8 cellular contexts compared by ENCODE assay signal in the genomic region with DNA sequence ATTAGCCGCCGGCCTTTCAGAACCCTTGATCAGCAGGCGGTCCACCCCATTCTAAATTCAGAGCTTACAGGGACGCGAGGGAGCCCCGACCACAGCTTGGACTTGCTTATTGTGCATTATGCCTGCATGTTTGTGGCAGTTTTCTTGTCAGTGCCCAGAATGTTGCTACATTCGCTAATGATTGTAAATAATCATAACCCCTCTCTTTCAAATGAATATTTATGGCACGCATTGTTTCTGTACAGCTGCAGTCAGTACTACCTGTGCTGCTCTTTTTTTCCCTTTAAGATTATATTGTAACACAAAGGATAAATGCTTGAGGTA. TPM values are rescaled to one million over a fixed set of nuclear protein-coding genes. Genes with fewer than 3 reads are reported as not detected.
DNase-seq lines count a peak whose midpoint lies in the region; ATAC-seq and TF ChIP-seq lines count a peak whose summit lies in the region.

No MANE protein-coding gene starts in this region.

- H3K9me2 ChIP-seq in SK-N-SH, result no peaks in the 10 kb centered on the region

- intact Hi-C loops in stomach (cut with DNase I; ENCODE audit: low total_unique reads), result no loop called here

- peaks cover 44% of the 10 kb centered on the region for H3K79me2 ChIP-seq in SK-N-SH (ENCODE audit: insufficient read depth)

- DNase-seq in SK-N-SH, result no peak
- no peak for DNase-seq in stomach
- no peak for DNase-seq in dermis blood vessel endothelial cell
- DNase-seq in C1 segment of cervical spinal cord (lab: John Stamatoyannopoulos, UW), result no peak
- DNase-seq in 8988T, result no peak

- H3K27me3 Mint-ChIP-seq in activated naive CD8-positive, alpha-beta T cell, result no peaks in the 10 kb centered on the region

- ATAC-seq in SK-N-SH treated with all-trans-retinoic acid at 6 μM for 48 hours, result no peak

- no peak overlapping the region for H2AFZ ChIP-seq in SK-N-SH (ENCODE audit: low read depth)

- H3K9me3 ChIP-seq in SK-N-SH, result no peaks in the 10 kb centered on the region
- no peaks in the 10 kb centered on the region for H3K9me3 ChIP-seq in iPS-20b (ENCODE audit: insufficient read depth, low read depth, low read length)
- H3K9me3 ChIP-seq in stomach, result no peaks in the 10 kb centered on the region

- H4K20me1 ChIP-seq in SK-N-SH (ENCODE audit: insufficient read depth), result no peaks in the 10 kb centered on the region

- H3K4me3 Mint-ChIP-seq in activated naive CD8-positive, alpha-beta T cell, result peak overlapping the region; percentile 83

- H3K9ac ChIP-seq in SK-N-SH (no peak overlapping the region), iPS-20b (ENCODE audit: low read depth, low read length) (no peak overlapping the region)

- H3K27me3 ChIP-seq in SK-N-SH (ENCODE audit: insufficient read depth), result no peaks in the 10 kb centered on the region
- H3K27me3 ChIP-seq in iPS-20b (ENCODE audit: insufficient read depth, low read length), result no peaks in the 10 kb centered on the region; the same call in 1 of the 2 replicates
- no peaks in the 10 kb centered on the region for H3K27me3 ChIP-seq in stomach

- H3K36me3 ChIP-seq in SK-N-SH (replicated peaks in 1 of 2; ENCODE audit: control insufficient read depth in 1 of 2, insufficient read depth in 2 of 2, low read length in 1 of 2), result peaks cover 0 to 3% of the 10 kb centered on the region in 2 experiments
- H3K36me3 ChIP-seq in iPS-20b (ENCODE audit: insufficient read depth, low read depth, low read length), result no peaks in the 10 kb centered on the region
- H3K36me3 ChIP-seq in stomach, result peaks cover 0 to 3% (median 0%) of the 10 kb centered on the region in 4 donors

- TF ChIP-seq POLR2A in stomach (IDR thresholded peaks at IDR 0.05), result no peak

- no peak for TF ChIP-seq EP300 in SK-N-SH (IDR thresholded peaks at IDR 0.05; ENCODE audit: borderline replicate concordance in 1 of 2, low read depth in 1 of 2, low read length in 1 of 2)
- no peak for TF ChIP-seq EP300 in stomach (IDR thresholded peaks at IDR 0.05)

- no peaks in the 10 kb centered on the region for H3K36me3 Mint-ChIP-seq in activated naive CD8-positive, alpha-beta T cell

- TF ChIP-seq CTCF in SK-N-SH (IDR thresholded peaks at IDR 0.05) (no peak), stomach (IDR thresholded peaks at IDR 0.05) (peak in 2 of 7 experiments; percentile 41 to 88)

- H3K9me3 Mint-ChIP-seq in activated naive CD8-positive, alpha-beta T cell (ENCODE audit: low read depth), result no peaks in the 10 kb centered on the region

- peak overlapping the region; percentile 75 for H3K27ac Mint-ChIP-seq in activated naive CD8-positive, alpha-beta T cell

- H3K4me1 Mint-ChIP-seq in activated naive CD8-positive, alpha-beta T cell (ENCODE audit: low read depth), result peaks cover 40% of the 10 kb centered on the region

- H3K4me2 ChIP-seq in SK-N-SH, result peak overlapping the region; percentile 64; the same call in 1 of the 2 replicates

- POLR2A ChIA-PET in SK-N-SH (lab: Yijun Ruan, JAX), result interaction anchor here (0.6 to 1.5 kb wide), 6 partner anchors 16 to 262 kb away, joined by 3 to 4 read pairs (median 3); no protein-coding TSS in a partner anchor

- no peak for TF ChIP-seq RAD21 in SK-N-SH (IDR thresholded peaks at IDR 0.05; ENCODE audit: low read length)

- no peaks in the 10 kb centered on the region for H3F3A ChIP-seq in SK-N-SH (replicated peaks; ENCODE audit: insufficient read depth)

- H3K4me1 ChIP-seq in SK-N-SH (ENCODE audit: control insufficient read depth in 1 of 2, insufficient read depth in 2 of 2, low read depth in 1 of 2, low read length in 1 of 2) (peaks cover 0 to 20% of the 10 kb centered on the region in 2 experiments; a peak in 2 of 4 replicates), iPS-20b (ENCODE audit: insufficient read depth, low read length) (peaks cover 4% of the 10 kb centered on the region; the same call in 1 of the 2 replicates), stomach (peaks cover 23 to 58% (median 38%) of the 10 kb centered on the region in 4 donors)

- CTCF ChIA-PET in SK-N-SH (lab: Yijun Ruan, JAX), result interaction anchor here (0.5 to 6.9 kb wide), 62 partner anchors 9 to 835 kb away, joined by 3 to 159 read pairs (median 4); a partner anchor contains a TSS

- peak overlapping the region; percentile 30 to 73 for H3K4me3 ChIP-seq in SK-N-SH (ENCODE audit: low read depth in 2 of 2, low read length in 1 of 2)
- H3K4me3 ChIP-seq in iPS-20b (ENCODE audit: low read length), result peak overlapping the region; percentile 85; the same call in 1 of the 2 replicates
- peak overlapping the region; percentile 68 to 82 (median 74) for H3K4me3 ChIP-seq in stomach

- H3K27ac ChIP-seq in SK-N-SH (ENCODE audit: low read depth in 2 of 2, low read length in 1 of 2), result no peak overlapping the region; a peak in 1 of 4 replicates
- H3K27ac ChIP-seq in iPS-20b (ENCODE audit: low read length), result no peak overlapping the region
- H3K27ac ChIP-seq in stomach, result peak overlapping the region in 4 of 5 donors; percentile 90 to 98 (median 95)

- WGBS in SK-N-SH (ENCODE audit: low lambda C conversion rate), result 26% methylated on average over 2 of the region's 8 CpGs
- WGBS in stomach, 5 donors, result 5 to 8% (median 7%) methylated on average over 7 to 8 of the region's 8 CpGs

TF ChIP-seq in SK-N-SH, 30 proteins besides CTCF, POLR2A, EP300 and RAD21 (continues in another document):
- TF ChIP-seq MEF2A (IDR thresholded peaks at IDR 0.05; ENCODE audit: borderline replicate concordance, low read depth) (no peak), GABPA (IDR thresholded peaks at IDR 0.05; ENCODE audit: low read depth) (no peak), SIN3A (IDR thresholded peaks at IDR 0.05; ENCODE audit: borderline replicate concordance, low read depth, low read length) (no peak), GATA2 (CRISPR knock-in tag; IDR thresholded peaks at IDR 0.05) (no peak), TCF12 (IDR thresholded peaks at IDR 0.05) (no peak), POLR2AphosphoS5 (IDR thresholded peaks at IDR 0.05; ENCODE audit: low read depth, low read length) (no peak)
- TF ChIP-seq, protein P1, sequence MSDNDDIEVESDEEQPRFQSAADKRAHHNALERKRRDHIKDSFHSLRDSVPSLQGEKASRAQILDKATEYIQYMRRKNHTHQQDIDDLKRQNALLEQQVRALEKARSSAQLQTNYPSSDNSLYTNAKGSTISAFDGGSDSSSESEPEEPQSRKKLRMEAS (IDR thresholded peaks at IDR 0.05; ENCODE audit: low read depth), result no peak
- TF ChIP-seq, protein P2, sequence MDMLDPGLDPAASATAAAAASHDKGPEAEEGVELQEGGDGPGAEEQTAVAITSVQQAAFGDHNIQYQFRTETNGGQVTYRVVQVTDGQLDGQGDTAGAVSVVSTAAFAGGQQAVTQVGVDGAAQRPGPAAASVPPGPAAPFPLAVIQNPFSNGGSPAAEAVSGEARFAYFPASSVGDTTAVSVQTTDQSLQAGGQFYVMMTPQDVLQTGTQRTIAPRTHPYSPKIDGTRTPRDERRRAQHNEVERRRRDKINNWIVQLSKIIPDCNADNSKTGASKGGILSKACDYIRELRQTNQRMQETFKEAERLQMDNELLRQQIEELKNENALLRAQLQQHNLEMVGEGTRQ (IDR thresholded peaks at IDR 0.05; ENCODE audit: borderline replicate concordance, low read depth, low read length), result no peak

TF ChIP-seq in SK-N-SH treated with all-trans-retinoic acid at 6 μM for 48 hours, 23 proteins besides CTCF, POLR2A, EP300 and RAD21 (continues in another document):
- no peak for TF ChIP-seq ISL1 (CRISPR knock-in tag; IDR thresholded peaks at IDR 0.05)
- TF ChIP-seq, protein P3, sequence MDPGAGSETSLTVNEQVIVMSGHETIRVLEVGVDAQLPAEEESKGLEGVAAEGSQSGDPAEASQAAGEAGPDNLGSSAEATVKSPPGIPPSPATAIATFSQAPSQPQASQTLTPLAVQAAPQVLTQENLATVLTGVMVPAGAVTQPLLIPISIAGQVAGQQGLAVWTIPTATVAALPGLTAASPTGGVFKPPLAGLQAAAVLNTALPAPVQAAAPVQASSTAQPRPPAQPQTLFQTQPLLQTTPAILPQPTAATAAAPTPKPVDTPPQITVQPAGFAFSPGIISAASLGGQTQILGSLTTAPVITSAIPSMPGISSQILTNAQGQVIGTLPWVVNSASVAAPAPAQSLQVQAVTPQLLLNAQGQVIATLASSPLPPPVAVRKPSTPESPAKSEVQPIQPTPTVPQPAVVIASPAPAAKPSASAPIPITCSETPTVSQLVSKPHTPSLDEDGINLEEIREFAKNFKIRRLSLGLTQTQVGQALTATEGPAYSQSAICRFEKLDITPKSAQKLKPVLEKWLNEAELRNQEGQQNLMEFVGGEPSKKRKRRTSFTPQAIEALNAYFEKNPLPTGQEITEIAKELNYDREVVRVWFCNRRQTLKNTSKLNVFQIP (CRISPR knock-in tag; IDR thresholded peaks at IDR 0.05; ENCODE audit: borderline replicate concordance, low read depth), result no peak

RNA-seq across cellular contexts. Expression of a gene that starts 0.3 kb away (rescaled TPM):
- polyA plus RNA-seq in SK-N-SH (2012; rRNA removed) (9.9 and 14.5 TPM in 2 replicates), stomach (10 to 100 TPM; 15.8 to 21.8 (median 21.6) TPM)
- polyA plus RNA-seq in SK-N-SH (2012; cell fraction: cytosol; rRNA removed), result 10.2 and 13.1 TPM in 2 replicates
- polyA plus RNA-seq in SK-N-SH (2012; cell fraction: nucleus; rRNA removed), result 25.8 and 48.0 TPM in 2 replicates
- total RNA-seq in stomach (100 to 1,000 TPM in 1 of 5 donors, 10 to 100 TPM in 4; 21.7 to 323 (median 78.2) TPM), dermis blood vessel endothelial cell (22.5 and 29.5 TPM in 2 replicates)

RNA-seq across cellular contexts. Expression of a gene that starts 4.5 kb away (rescaled TPM):
- 7.1 TPM in 2 replicates for polyA plus RNA-seq in SK-N-SH (2012; rRNA removed)
- polyA plus RNA-seq in SK-N-SH (2012; cell fraction: cytosol; rRNA removed), result 12.4 and 15.4 TPM in 2 replicates
- 3.9 and 8.4 TPM in 2 replicates for polyA plus RNA-seq in SK-N-SH (2012; cell fraction: nucleus; rRNA removed)
- 10 to 100 TPM; 11.7 to 31.6 (median 16.2) TPM for total RNA-seq in stomach
- polyA plus RNA-seq in stomach, result 1 to 10 TPM; 2.3 to 5.1 (median 3.0) TPM
- 18.9 and 71.8 TPM in 2 replicates for total RNA-seq in dermis blood vessel endothelial cell

RNA-seq across cellular contexts. Expression of a gene that starts 44.8 kb away (rescaled TPM):
- polyA plus RNA-seq in SK-N-SH (2012; rRNA removed) (8.9 and 10.1 TPM in 2 replicates), stomach (1 to 10 TPM in 2 of 3 donors, under 1 TPM in 1; 0.12 to 2.0 (median 1.1) TPM)
- 6.2 and 8.1 TPM in 2 replicates for polyA plus RNA-seq in SK-N-SH (2012; cell fraction: cytosol; rRNA removed)
- polyA plus RNA-seq in SK-N-SH (2012; cell fraction: nucleus; rRNA removed), result 12.0 and 14.6 TPM in 2 replicates
- total RNA-seq in stomach (1 to 10 TPM in 2 of 5 donors, under 1 TPM in 2, not detected in 1; 0.58 to 8.4 (median 1.7) TPM), dermis blood vessel endothelial cell (80.3 and 83.1 TPM in 2 replicates)

Comparison
In these comparisons a context has a peak if more than half of its experiments do, and no peak if none do; other contexts are left out.
1. H3K27ac ChIP-seq: peak in stomach (4 of 5); none in SK-N-SH (0 of 2) and iPS-20b (single experiment).
2. Peak in every context shown above with its lines, with median percentiles within 50 percentile points of each other: H3K4me3 ChIP-seq.